16 cellular contexts compared by ENCODE assay signal in the genomic region with DNA sequence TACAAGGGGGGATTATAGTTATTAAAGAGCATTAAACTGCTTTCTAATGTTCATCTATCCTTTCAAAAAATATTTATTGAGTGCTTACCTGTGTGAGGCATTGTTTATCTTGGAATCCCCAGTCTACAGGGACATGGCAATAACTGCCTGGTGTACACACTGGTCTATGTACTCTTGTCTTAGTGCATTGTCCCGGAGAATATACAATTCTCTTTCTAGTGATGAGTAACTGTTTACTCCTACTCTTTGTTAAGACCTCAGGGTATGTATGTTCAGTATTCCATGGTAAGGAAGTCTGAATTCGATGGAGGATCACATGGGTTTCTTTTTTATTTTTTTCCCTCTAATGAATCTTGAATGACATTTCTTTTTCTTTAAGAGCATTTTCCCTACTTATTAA.
DNase-seq lines count a peak whose midpoint lies in the region; ATAC-seq, FAIRE-seq and TF ChIP-seq lines count a peak whose summit lies in the region.
"Had no signal": no experiment of that assay in that cellular context is flagged by ENCODE, and none has a peak within 500 bp of the region (broad histone marks: within the 10 kb centered on the region; RNA-seq: fewer than 3 reads in every experiment).

No MANE protein-coding gene starts in this region.

- ATAC-seq in Right ventricle myocardium inferior: no peak

- TF ChIP-seq CTCF in neural crest cell (conservative IDR thresholded peaks at IDR 0.05): no peak

- no peak overlapping the region for H3K4me3 Mint-ChIP-seq in neural crest cell
- H3K4me3 Mint-ChIP-seq: central memory CD8-positive, alpha-beta T cell had no signal

- FAIRE-seq in RCC 7860 (lab: Jason Lieb, UNC) (peak; percentile 55), urothelium cell line (lab: Jason Lieb, UNC) (no peak)
- FAIRE-seq: GM19239, TTC549 had no signal

- no peaks in the 10 kb centered on the region for H3K9me3 Mint-ChIP-seq in neural crest cell
- H3K9me3 Mint-ChIP-seq: central memory CD8-positive, alpha-beta T cell had no signal

- no peaks in the 10 kb centered on the region for H3K36me3 Mint-ChIP-seq in neural crest cell (ENCODE audit: low read depth)

- H3K4me1 Mint-ChIP-seq in neural crest cell: peaks cover 37% of the 10 kb centered on the region
- H3K4me1 Mint-ChIP-seq: central memory CD8-positive, alpha-beta T cell had no signal

- intact Hi-C loops in Right ventricle myocardium inferior (cut with DNase I): no loop called here

- DNase-seq in EH (ENCODE audit: low read depth) (peak; percentile 26), RCC 7860 (ENCODE audit: low spot score) (peak; percentile 33), dermis microvascular lymphatic vessel endothelial cell (ENCODE audit: low read depth in 2 of 2) (peak; percentile 36 to 72), neural crest cell (ENCODE audit: low read depth, low spot score) (no peak), SHP77 (lab: John Stamatoyannopoulos, UW) (no peak), CD1c-positive myeloid dendritic cell (ENCODE audit: extremely low spot score) (no peak), Right ventricle myocardium inferior (ENCODE audit: missing footprints) (no peak), urothelium cell line (ENCODE audit: low spot score) (no peak)
- DNase-seq: activated naive CD4-positive, alpha-beta T cell treated with Interleukin-2 at 50 U/mL for 16 hours; GDM1; Karpas-422; NCI-H69; Right ventricle myocardium superior had no signal

- H3K27me3 Mint-ChIP-seq in neural crest cell (ENCODE audit: low read depth): no peaks in the 10 kb centered on the region

- H3K27ac Mint-ChIP-seq in neural crest cell (ENCODE audit: unreplicated experiment): peak overlapping the region; percentile 53

Comparison
In these comparisons a context has a peak if more than half of its experiments do, and no peak if none do; other contexts are left out.
1. DNase-seq: peak in EH (single experiment), RCC 7860 (single experiment) and dermis microvascular lymphatic vessel endothelial cell (2 of 2); none in neural crest cell (single experiment), SHP77 (0 of 2), CD1c-positive myeloid dendritic cell (single experiment), Right ventricle myocardium inferior (single experiment) and urothelium cell line (single experiment).